In genomic region chr6:148828047-148828446, GRCh38 we compare ENCODE assay signal across 22 cellular contexts.
"Had no signal": no experiment of that assay in that cellular context is flagged by ENCODE, and none has a peak within 500 bp of the region (broad histone marks: within the 10 kb centered on the region; RNA-seq: fewer than 3 reads in every experiment).

No MANE protein-coding gene starts in this region.

- H3K27ac ChIP-seq: stomach, suprapubic skin, testis, thoracic aorta, thyroid gland, tibial artery, tibial nerve, transverse colon, upper lobe of left lung, upper lobe of right lung, uterus, vagina had no signal

- DNase-seq: stimulated activated CD4-positive, alpha-beta T cell treated with anti-CD3 and anti-CD28 coated beads, Interleukin-2, amount 100 ng/mL, for 48 hours; stimulated activated CD4-positive, alpha-beta T cell treated with anti-CD3 and anti-CD28 coated beads, Interleukin-4, amount 100 ng/mL, for 1 hour; stimulated activated CD4-positive, alpha-beta T cell treated with anti-CD3 and anti-CD28 coated beads, Interleukin-4, amount 100 ng/mL, for 24 hours; stimulated activated CD4-positive, alpha-beta T cell treated with anti-CD3 and anti-CD28 coated beads, Interleukin-4, amount 100 ng/mL, for 4 hours; stimulated activated CD8-positive, alpha-beta memory T cell treated with anti-CD3 and anti-CD28 coated beads, Interleukin-4, amount 100 ng/mL, for 48 hours; stimulated activated naive B cell treated with anti-CD40 and anti-IgM and Interleukin-4, amounts not matched to agents 10 μg/mL and 1 μg/mL and 100 μg/mL, for 72 hours; stimulated activated naive CD4-positive, alpha-beta T cell; stimulated activated naive CD4-positive, alpha-beta T cell treated with Interleukin-2 at 50 U/mL for 16 hours; stimulated activated naive CD8-positive, alpha-beta T cell treated with anti-CD3 and anti-CD28 coated beads, Interleukin-15, amount 100 ng/mL, for 72 hours; stimulated activated naive CD8-positive, alpha-beta T cell treated with anti-CD3 and anti-CD28 coated beads, Interleukin-15, Interleukin-2, amounts not matched to agents 100 U/mL and 50 U/mL, for 24 hours; stomach; testis; thyroid gland; tibial artery; transverse colon; upper lobe of left lung; upper lobe of right lung; uterus had no signal

- H3K27me3 ChIP-seq: stomach, suprapubic skin, testis, thyroid gland, tibial artery, tibial nerve, transverse colon, upper lobe of left lung, upper lobe of right lung, uterus, vagina had no signal

- H3K36me3 ChIP-seq: stomach, suprapubic skin, thoracic aorta, thyroid gland, tibial artery, tibial nerve, transverse colon, upper lobe of left lung, upper lobe of right lung, uterus, vagina had no signal

- H3K9me3 ChIP-seq: stomach, suprapubic skin, testis, thoracic aorta, thyroid gland, tibial artery, tibial nerve, transverse colon, upper lobe of left lung, upper lobe of right lung, uterus, vagina had no signal

- H3K4me1 ChIP-seq: stomach, testis, upper lobe of left lung, upper lobe of right lung, uterus, vagina had no signal

- H3K4me3 ChIP-seq: stomach, suprapubic skin, testis, thoracic aorta, thyroid gland, tibial artery, tibial nerve, transverse colon, upper lobe of left lung, upper lobe of right lung, uterus, vagina had no signal
